Comparison of ENCODE assay signal across 8 cellular contexts in the genomic region with DNA sequence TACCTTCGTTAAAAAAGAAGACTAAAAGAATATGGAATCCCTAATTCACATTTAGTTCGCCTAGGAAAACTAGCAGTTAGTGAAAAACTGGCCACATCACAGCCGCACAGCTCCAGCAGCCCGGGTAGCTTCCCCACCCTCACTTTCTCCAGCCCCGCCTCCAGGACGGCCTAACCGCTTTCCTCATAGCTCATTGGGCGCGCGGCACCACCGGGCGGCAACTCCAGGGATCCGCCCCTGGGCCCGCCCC. TPM values are rescaled to one million over a fixed set of nuclear protein-coding genes. Genes with fewer than 3 reads are reported as not detected.
DNase-seq lines count a peak whose midpoint lies in the region; ATAC-seq, FAIRE-seq and TF ChIP-seq lines count a peak whose summit lies in the region.

No MANE protein-coding gene starts in this region.

- peaks cover 0 to 6% (median 5%) of the 10 kb centered on the region in 3 donors for H3K9me3 Mint-ChIP-seq in T-cell

- no peak for TF ChIP-seq CTCF in lower lobe of right lung (IDR thresholded peaks at IDR 0.05)

- no peaks in the 10 kb centered on the region for H3K36me3 ChIP-seq in lower lobe of right lung

- no peaks in the 10 kb centered on the region for H3K27me3 ChIP-seq in lower lobe of right lung (ENCODE audit: low read depth)

- H3K4me1 Mint-ChIP-seq in T-cell = peaks cover 44 to 55% (median 45%) of the 10 kb centered on the region in 3 donors

- POLR2A ChIA-PET in T-cell (lab: Charles Lee) = interaction anchor here (0.6 to 1.5 kb wide), 12 partner anchors 16 to 1192 kb away, joined by 3 to 28 read pairs (median 5); a partner anchor contains a TSS

- CTCF ChIA-PET in T-cell (lab: Charles Lee) = interaction anchor here (0.8 to 1.8 kb wide), 10 partner anchors 10 to 144 kb away, joined by 3 to 21 read pairs (median 4); a partner anchor contains a TSS

- peaks cover 3% of the 10 kb centered on the region for H3K36me3 Mint-ChIP-seq in T-cell

- H3K4me3 Mint-ChIP-seq in T-cell = peak overlapping the region; percentile 87 to 94 (median 93)

- peaks cover 0 to 3% of the 10 kb centered on the region in 2 donors for H3K27me3 Mint-ChIP-seq in T-cell

- H3K27ac Mint-ChIP-seq in T-cell = peak overlapping the region; percentile 95 to 97

- no peaks in the 10 kb centered on the region for H3K9me3 ChIP-seq in lower lobe of right lung

- FAIRE-seq in colon (lab: Jason Lieb, UNC) = peak; percentile 92

- DNase-seq in CD1c-positive myeloid dendritic cell (ENCODE audit: extremely low spot score) = peak; percentile 99
- peak in 26 of 34 experiments; percentile 93 to 99 (median 98) for DNase-seq in T-cell
- peak; percentile 99 for DNase-seq in lower lobe of right lung
- peak; percentile 98 for DNase-seq in stimulated activated CD8-positive, alpha-beta memory T cell treated with anti-CD3 and anti-CD28 coated beads, Interleukin-7, amount 100 ng/mL, for 24 hours (ENCODE audit: low read depth)
- DNase-seq in retina = no peak

- intact Hi-C loops in lower lobe of right lung (cut with DNase I) = no loop called here

- H3K4me3 ChIP-seq in lower lobe of right lung = peak overlapping the region; percentile 90

- peak overlapping the region; percentile 96 for H3K27ac ChIP-seq in lower lobe of right lung

- peaks cover 27% of the 10 kb centered on the region for H3K4me1 ChIP-seq in lower lobe of right lung

- peak; percentile 95 for ATAC-seq in GM19351 (IDR thresholded peaks at IDR 0.05; ENCODE audit: unreplicated experiment)
- ATAC-seq in HG03439 (IDR thresholded peaks at IDR 0.05; ENCODE audit: unreplicated experiment) = peak; percentile 96
- ATAC-seq in T-cell (replicated peaks in 1 of 4) = peak; percentile 94 to 99 (median 96)
- peak; percentile 99 to 100 for ATAC-seq in lower lobe of right lung

RNA-seq across cellular contexts. Expression of a gene that starts 0.2 kb away (rescaled TPM):
- total RNA-seq in T-cell (10 to 100 TPM; 23.5 to 46.1 (median 34.3) TPM), lower lobe of right lung (29.3 TPM)

RNA-seq across cellular contexts. Expression of a gene that starts 35.8 kb away (rescaled TPM):
- total RNA-seq in T-cell = 10 to 100 TPM; 33.1 to 42.4 (median 42.1) TPM
- total RNA-seq in lower lobe of right lung = 32.0 TPM
